Comparison of ENCODE assay signal across 35 cellular contexts in genomic region chr17:33814852-33815251, GRCh38.
"Had no signal": no experiment of that assay in that cellular context is flagged by ENCODE, and none has a peak within 500 bp of the region (broad histone marks: within the 10 kb centered on the region; RNA-seq: fewer than 3 reads in every experiment).

No MANE protein-coding gene starts in this region.

- H3K9me3 ChIP-seq: ascending aorta had no signal

- ATAC-seq: activated CD8-positive, alpha-beta memory T cell treated with anti-CD3 and anti-CD28 coated beads, Interleukin-2, amount 10 ng/mL, durations not matched to agents 7 days and 5 days; activated CD8-positive, alpha-beta T cell treated with anti-CD3 and anti-CD28 coated beads for 36 hours; activated naive CD8-positive, alpha-beta T cell treated with anti-CD3 and anti-CD28 coated beads, Interleukin-2, amount 50 U/mL, for 24 hours had no signal

- DNase-seq: activated B cell treated with CpG ODN at 0.5 μM for 24 hours; activated CD4-positive, alpha-beta memory T cell treated with anti-CD3 and anti-CD28 coated beads for 36 hours; activated CD4-positive, alpha-beta T cell treated with anti-CD3 and anti-CD28 coated beads for 4 hours; activated CD4-positive, alpha-beta T cell treated with anti-CD3 and anti-CD28 coated beads, Interleukin-2, amount 10 ng/mL, durations not matched to agents 24 days and 14 days; activated CD4-positive, alpha-beta T cell treated with anti-CD3 and anti-CD28 coated beads, Interleukin-2, amount 50 U/mL, for 1 hour; activated CD4-positive, alpha-beta T cell treated with anti-CD3 and anti-CD28 coated beads, Interleukin-2, amount 50 U/mL, for 4 hours; activated CD4-positive, CD25-positive, alpha-beta regulatory T cell treated with anti-CD3 and anti-CD28 coated beads, Interleukin-2, amount 50 U/mL, for 72 hours; activated CD8-positive, alpha-beta memory T cell treated with anti-CD3 and anti-CD28 coated beads for 24 hours; activated CD8-positive, alpha-beta memory T cell treated with anti-CD3 and anti-CD28 coated beads, Interleukin-2, amount 10 ng/mL, durations not matched to agents 7 days and 5 days; activated CD8-positive, alpha-beta memory T cell treated with anti-CD3 and anti-CD28 coated beads, Interleukin-2, amount 50 U/mL, for 48 hours; activated CD8-positive, alpha-beta T cell treated with anti-CD3 and anti-CD28 coated beads for 36 hours; activated effector memory CD4-positive, alpha-beta T cell treated with Interleukin-2 at 50 U/mL for 16 hours; activated gamma-delta T cell; activated naive CD4-positive, alpha-beta T cell treated with anti-CD3 and anti-CD28 coated beads, Interleukin-2, amount 10 ng/mL, durations not matched to agents 7 days and 5 days; activated naive CD4-positive, alpha-beta T cell treated with Interleukin-2 at 50 U/mL for 16 hours; activated naive CD8-positive, alpha-beta T cell treated with anti-CD3 and anti-CD28 coated beads, Interleukin-2, amount 10 ng/mL, durations not matched to agents 7 days and 5 days; activated naive CD8-positive, alpha-beta T cell treated with anti-CD3 and anti-CD28 coated beads, Interleukin-2, amount 50 U/mL, for 24 hours; activated T-cell treated with anti-CD3 and anti-CD28 coated beads, Interleukin-2, amount 50 U/mL, for 24 hours; activated T-cell treated with anti-CD3 and anti-CD28 coated beads, Interleukin-2, amount 50 U/mL, for 48 hours; amygdala; anterior cingulate cortex; caudate nucleus; cerebellar nuclear complex; T-helper 2 cell; T-helper 9 cell had no signal

- H3K9me3 Mint-ChIP-seq: activated B cell treated with CpG ODN at 0.5 μM for 24 hours; activated CD4-positive, alpha-beta memory T cell treated with anti-CD3 and anti-CD28 coated beads for 36 hours; activated CD4-positive, alpha-beta T cell treated with anti-CD3 and anti-CD28 coated beads, Interleukin-2, amount 10 ng/mL, durations not matched to agents 24 days and 14 days; activated CD8-positive, alpha-beta T cell treated with anti-CD3 and anti-CD28 coated beads for 36 hours; activated naive CD4-positive, alpha-beta T cell treated with anti-CD3 and anti-CD28 coated beads, Interleukin-2, amount 10 ng/mL, durations not matched to agents 7 days and 5 days; activated naive CD4-positive, alpha-beta T cell treated with anti-CD3 and anti-CD28 coated beads, Interleukin-2, amount 50 U/mL, for 24 hours; activated naive CD8-positive, alpha-beta T cell treated with anti-CD3 and anti-CD28 coated beads, Interleukin-2, amount 10 ng/mL, durations not matched to agents 7 days and 5 days; activated naive CD8-positive, alpha-beta T cell treated with anti-CD3 and anti-CD28 coated beads, Interleukin-2, amount 50 U/mL, for 24 hours; activated T-cell treated with anti-CD3 and anti-CD28 coated beads, Interleukin-2, amount 50 U/mL, for 24 hours; activated T-helper 2 cell treated with anti-CD3 and anti-CD28 coated beads, Interferon-gamma antibody, Interleukin-2, Interleukin-4, amounts not matched to agents 10 μg/mL and 5 μg/mL and 100 μg/mL, durations not matched to agents 14 hours and 24 hours and 36 hours; brain; central memory CD8-positive, alpha-beta T cell; T-helper 1 cell treated with Interleukin-12 subunit alpha and Interleukin-12 subunit beta and Interleukin-4 antibody, amounts not matched to agents 30 μg/mL and 1 μg/mL, for 36 hours; T-helper 2 cell treated with Interferon-gamma antibody and Interleukin-4, amounts not matched to agents 5 μg/mL and 100 μg/mL, for 36 hours had no signal

- H3K4me3 Mint-ChIP-seq: activated B cell treated with CpG ODN at 0.5 μM for 24 hours; activated CD4-positive, alpha-beta memory T cell treated with anti-CD3 and anti-CD28 coated beads for 36 hours; activated CD4-positive, alpha-beta T cell treated with anti-CD3 and anti-CD28 coated beads, Interleukin-2, amount 10 ng/mL, durations not matched to agents 24 days and 14 days; activated CD8-positive, alpha-beta memory T cell treated with anti-CD3 and anti-CD28 coated beads, Interleukin-2, amount 10 ng/mL, durations not matched to agents 7 days and 5 days; activated CD8-positive, alpha-beta T cell treated with anti-CD3 and anti-CD28 coated beads for 36 hours; activated naive CD4-positive, alpha-beta T cell treated with anti-CD3 and anti-CD28 coated beads, Interleukin-2, amount 10 ng/mL, durations not matched to agents 7 days and 5 days; activated naive CD4-positive, alpha-beta T cell treated with anti-CD3 and anti-CD28 coated beads, Interleukin-2, amount 50 U/mL, for 24 hours; activated naive CD8-positive, alpha-beta T cell; activated naive CD8-positive, alpha-beta T cell treated with anti-CD3 and anti-CD28 coated beads, Interleukin-2, amount 10 ng/mL, durations not matched to agents 7 days and 5 days; activated naive CD8-positive, alpha-beta T cell treated with anti-CD3 and anti-CD28 coated beads, Interleukin-2, amount 50 U/mL, for 24 hours; activated T-cell treated with anti-CD3 and anti-CD28 coated beads, Interleukin-2, amount 50 U/mL, for 24 hours; brain; central memory CD8-positive, alpha-beta T cell; T-helper 1 cell treated with Interleukin-12 subunit alpha and Interleukin-12 subunit beta and Interleukin-4 antibody, amounts not matched to agents 30 μg/mL and 1 μg/mL, for 36 hours; T-helper 2 cell treated with Interferon-gamma antibody and Interleukin-4, amounts not matched to agents 5 μg/mL and 100 μg/mL, for 36 hours had no signal

- H3K36me3 Mint-ChIP-seq: activated CD4-positive, alpha-beta memory T cell treated with anti-CD3 and anti-CD28 coated beads for 36 hours; activated CD8-positive, alpha-beta memory T cell treated with anti-CD3 and anti-CD28 coated beads, Interleukin-2, amount 10 ng/mL, durations not matched to agents 7 days and 5 days; activated naive CD4-positive, alpha-beta T cell treated with anti-CD3 and anti-CD28 coated beads, Interleukin-2, amount 10 ng/mL, durations not matched to agents 7 days and 5 days; activated naive CD4-positive, alpha-beta T cell treated with anti-CD3 and anti-CD28 coated beads, Interleukin-2, amount 50 U/mL, for 24 hours; activated naive CD8-positive, alpha-beta T cell; activated naive CD8-positive, alpha-beta T cell treated with anti-CD3 and anti-CD28 coated beads, Interleukin-2, amount 10 ng/mL, durations not matched to agents 7 days and 5 days; brain had no signal

- H3K36me3 ChIP-seq: ascending aorta, cardiac muscle cell had no signal

- H3K4me1 Mint-ChIP-seq: activated B cell treated with CpG ODN at 0.5 μM for 24 hours; activated CD4-positive, alpha-beta T cell treated with anti-CD3 and anti-CD28 coated beads, Interleukin-2, amount 10 ng/mL, durations not matched to agents 24 days and 14 days; activated CD8-positive, alpha-beta memory T cell treated with anti-CD3 and anti-CD28 coated beads, Interleukin-2, amount 10 ng/mL, durations not matched to agents 7 days and 5 days; activated naive CD4-positive, alpha-beta T cell treated with anti-CD3 and anti-CD28 coated beads, Interleukin-2, amount 10 ng/mL, durations not matched to agents 7 days and 5 days; activated naive CD4-positive, alpha-beta T cell treated with anti-CD3 and anti-CD28 coated beads, Interleukin-2, amount 50 U/mL, for 24 hours; activated naive CD8-positive, alpha-beta T cell treated with anti-CD3 and anti-CD28 coated beads, Interleukin-2, amount 10 ng/mL, durations not matched to agents 7 days and 5 days; activated naive CD8-positive, alpha-beta T cell treated with anti-CD3 and anti-CD28 coated beads, Interleukin-2, amount 50 U/mL, for 24 hours; central memory CD8-positive, alpha-beta T cell had no signal

- H3K27ac ChIP-seq: ascending aorta, cardiac muscle cell, VCaP had no signal

- H3K27me3 Mint-ChIP-seq: activated CD4-positive, alpha-beta T cell treated with anti-CD3 and anti-CD28 coated beads, Interleukin-2, amount 10 ng/mL, durations not matched to agents 24 days and 14 days; activated naive CD4-positive, alpha-beta T cell treated with anti-CD3 and anti-CD28 coated beads, Interleukin-2, amount 10 ng/mL, durations not matched to agents 7 days and 5 days; activated naive CD4-positive, alpha-beta T cell treated with anti-CD3 and anti-CD28 coated beads, Interleukin-2, amount 50 U/mL, for 24 hours; activated naive CD8-positive, alpha-beta T cell treated with anti-CD3 and anti-CD28 coated beads, Interleukin-2, amount 10 ng/mL, durations not matched to agents 7 days and 5 days had no signal

- H3K4me1 ChIP-seq: ascending aorta had no signal

- H3K27ac Mint-ChIP-seq: activated B cell treated with CpG ODN at 0.5 μM for 24 hours; activated CD4-positive, alpha-beta memory T cell treated with anti-CD3 and anti-CD28 coated beads for 36 hours; activated CD4-positive, alpha-beta T cell treated with anti-CD3 and anti-CD28 coated beads, Interleukin-2, amount 10 ng/mL, durations not matched to agents 24 days and 14 days; activated CD8-positive, alpha-beta memory T cell treated with anti-CD3 and anti-CD28 coated beads, Interleukin-2, amount 10 ng/mL, durations not matched to agents 7 days and 5 days; activated CD8-positive, alpha-beta T cell treated with anti-CD3 and anti-CD28 coated beads for 36 hours; activated naive CD4-positive, alpha-beta T cell treated with anti-CD3 and anti-CD28 coated beads, Interleukin-2, amount 10 ng/mL, durations not matched to agents 7 days and 5 days; activated naive CD4-positive, alpha-beta T cell treated with anti-CD3 and anti-CD28 coated beads, Interleukin-2, amount 50 U/mL, for 24 hours; activated naive CD8-positive, alpha-beta T cell; activated naive CD8-positive, alpha-beta T cell treated with anti-CD3 and anti-CD28 coated beads, Interleukin-2, amount 10 ng/mL, durations not matched to agents 7 days and 5 days; activated naive CD8-positive, alpha-beta T cell treated with anti-CD3 and anti-CD28 coated beads, Interleukin-2, amount 50 U/mL, for 24 hours; activated T-cell treated with anti-CD3 and anti-CD28 coated beads, Interleukin-2, amount 50 U/mL, for 24 hours; activated T-helper 2 cell treated with anti-CD3 and anti-CD28 coated beads, Interferon-gamma antibody, Interleukin-2, Interleukin-4, amounts not matched to agents 10 μg/mL and 5 μg/mL and 100 μg/mL, durations not matched to agents 14 hours and 24 hours and 36 hours; brain; T-helper 1 cell treated with Interleukin-12 subunit alpha and Interleukin-12 subunit beta and Interleukin-4 antibody, amounts not matched to agents 30 μg/mL and 1 μg/mL, for 36 hours; T-helper 2 cell treated with Interferon-gamma antibody and Interleukin-4, amounts not matched to agents 5 μg/mL and 100 μg/mL, for 36 hours had no signal

- H3K27me3 ChIP-seq: ascending aorta had no signal

- H3K4me3 ChIP-seq: ascending aorta, cardiac muscle cell had no signal
